In genomic region chr14:72700338-72701231, GRCh38 we compare ENCODE assay signal across 15 cellular contexts.
DNase-seq lines count a peak whose midpoint lies in the region; ATAC-seq and TF ChIP-seq lines count a peak whose summit lies in the region.
"Had no signal": no experiment of that assay in that cellular context is flagged by ENCODE, and none has a peak within 500 bp of the region (broad histone marks: within the 10 kb centered on the region; RNA-seq: fewer than 3 reads in every experiment).

No MANE protein-coding gene starts in this region.

- no peak overlapping the region for H3K9ac ChIP-seq in smooth muscle cell (ENCODE audit: low read depth)

- TF ChIP-seq CTCF in activated B cell treated with CpG ODN at 0.5 μM for 24 hours (IDR thresholded peaks at IDR 0.05): no peak
- TF ChIP-seq CTCF in smooth muscle cell (IDR thresholded peaks at IDR 0.05; ENCODE audit: borderline replicate concordance, insufficient read depth, poor library complexity, severe bottlenecking): no peak

- POLR2A ChIA-PET in activated B cell treated with CpG ODN at 0.5 μM for 24 hours (lab: Charles Lee): interaction anchor here (0.6 kb wide), 1 partner anchor 341 kb away, joined by 7 read pairs; no protein-coding TSS in a partner anchor

- H3K27ac Mint-ChIP-seq in activated B cell treated with CpG ODN at 0.5 μM for 24 hours: peak overlapping the region; percentile 10
- peak overlapping the region; percentile 81 for H3K27ac Mint-ChIP-seq in memory B cell

- in situ Hi-C loops in G401 (cut with HindIII; ENCODE audit: low sequenced_read_pairs): no loop called here

- H3K27me3 Mint-ChIP-seq in activated B cell treated with CpG ODN at 0.5 μM for 24 hours (no peaks in the 10 kb centered on the region), memory B cell (no peaks in the 10 kb centered on the region)

- H3K4me3 Mint-ChIP-seq in activated B cell treated with CpG ODN at 0.5 μM for 24 hours: no peak overlapping the region
- H3K4me3 Mint-ChIP-seq in memory B cell: no peak overlapping the region
- H3K4me3 Mint-ChIP-seq: type B pancreatic cell had no signal

- H3K9me3 Mint-ChIP-seq in activated B cell treated with CpG ODN at 0.5 μM for 24 hours: no peaks in the 10 kb centered on the region
- no peaks in the 10 kb centered on the region for H3K9me3 Mint-ChIP-seq in memory B cell
- H3K9me3 Mint-ChIP-seq: type B pancreatic cell had no signal

- no peak for ATAC-seq in activated B cell treated with CpG ODN at 0.5 μM for 24 hours (ENCODE audit: low read depth)
- ATAC-seq in memory B cell (ENCODE audit: low read depth): no peak

- CTCF ChIA-PET in activated B cell treated with CpG ODN at 0.5 μM for 24 hours (lab: Charles Lee): no interaction called here

- H2AFZ ChIP-seq in smooth muscle cell (ENCODE audit: low read depth): no peak overlapping the region

- H3K9me3 ChIP-seq in smooth muscle cell (replicated peaks; ENCODE audit: low read depth): no peaks in the 10 kb centered on the region
- H3K9me3 ChIP-seq: pancreas had no signal

- H3K36me3 Mint-ChIP-seq in activated B cell treated with CpG ODN at 0.5 μM for 24 hours (ENCODE audit: low read depth) (peaks cover 5% of the 10 kb centered on the region), memory B cell (peaks cover 14% of the 10 kb centered on the region)
- H3K36me3 Mint-ChIP-seq: type B pancreatic cell had no signal

- H3K4me2 ChIP-seq in smooth muscle cell: no peak overlapping the region

- peak; percentile 28 for DNase-seq in activated effector memory CD4-positive, alpha-beta T cell treated with anti-CD3 and anti-CD28 coated beads, Interleukin-2, amount 50 U/mL, for 16 hours
- no peak for DNase-seq in activated effector memory CD4-positive, alpha-beta T cell treated with Interleukin-2 at 50 U/mL for 16 hours
- DNase-seq in activated B cell treated with CpG ODN at 0.5 μM for 24 hours: no peak
- no peak for DNase-seq in memory B cell (ENCODE audit: low spot score in 2 of 2)
- no peak for DNase-seq in smooth muscle cell (lab: John Stamatoyannopoulos, UW; ENCODE audit: unreplicated experiment)
- DNase-seq in Ammon's horn (ENCODE audit: low spot score): no peak
- DNase-seq in G401 (ENCODE audit: low spot score): no peak
- no peak for DNase-seq in cerebellum (ENCODE audit: low spot score)
- DNase-seq: activated gamma-delta T cell treated with Interleukin-2 at 50 U/mL for 16 hours, kidney glomerular epithelial cell, NCI-H1417 treated with DMSO at 0.1 percent for 48 hours, pancreas, SW 1271 had no signal

- intact Hi-C loops in activated B cell treated with CpG ODN at 0.5 μM for 24 hours (cut with micrococcal nuclease): no loop called here

- H4K20me1 ChIP-seq in smooth muscle cell (ENCODE audit: low read depth): no peaks in the 10 kb centered on the region

- peak overlapping the region; percentile 32 for H3K27ac ChIP-seq in smooth muscle cell (ENCODE audit: low read depth)
- H3K27ac ChIP-seq: pancreas, VCaP had no signal

- no peaks in the 10 kb centered on the region for H3F3A ChIP-seq in smooth muscle cell (ENCODE audit: low read depth)

- H3K4me3 ChIP-seq in smooth muscle cell: no peak overlapping the region
- H3K4me3 ChIP-seq: pancreas had no signal

- peaks cover 15% of the 10 kb centered on the region for H3K4me1 Mint-ChIP-seq in activated B cell treated with CpG ODN at 0.5 μM for 24 hours
- H3K4me1 Mint-ChIP-seq in memory B cell: peaks cover 20% of the 10 kb centered on the region

- WGBS in smooth muscle cell (ENCODE audit: low lambda C conversion rate): 84% methylated on average over 12 of the region's 12 CpGs

- no peaks in the 10 kb centered on the region for H3K36me3 ChIP-seq in smooth muscle cell (ENCODE audit: low read depth)
- H3K36me3 ChIP-seq: pancreas had no signal

- H3K79me2 ChIP-seq in smooth muscle cell (ENCODE audit: low read depth): no peaks in the 10 kb centered on the region

- H3K4me1 ChIP-seq in smooth muscle cell (ENCODE audit: low read depth): peaks cover 8% of the 10 kb centered on the region
- H3K4me1 ChIP-seq: pancreas had no signal

- no peaks in the 10 kb centered on the region for H3K27me3 ChIP-seq in smooth muscle cell (ENCODE audit: low read depth)
- H3K27me3 ChIP-seq: pancreas had no signal
